Comparison of ENCODE assay signal across 22 cellular contexts in the genomic region with DNA sequence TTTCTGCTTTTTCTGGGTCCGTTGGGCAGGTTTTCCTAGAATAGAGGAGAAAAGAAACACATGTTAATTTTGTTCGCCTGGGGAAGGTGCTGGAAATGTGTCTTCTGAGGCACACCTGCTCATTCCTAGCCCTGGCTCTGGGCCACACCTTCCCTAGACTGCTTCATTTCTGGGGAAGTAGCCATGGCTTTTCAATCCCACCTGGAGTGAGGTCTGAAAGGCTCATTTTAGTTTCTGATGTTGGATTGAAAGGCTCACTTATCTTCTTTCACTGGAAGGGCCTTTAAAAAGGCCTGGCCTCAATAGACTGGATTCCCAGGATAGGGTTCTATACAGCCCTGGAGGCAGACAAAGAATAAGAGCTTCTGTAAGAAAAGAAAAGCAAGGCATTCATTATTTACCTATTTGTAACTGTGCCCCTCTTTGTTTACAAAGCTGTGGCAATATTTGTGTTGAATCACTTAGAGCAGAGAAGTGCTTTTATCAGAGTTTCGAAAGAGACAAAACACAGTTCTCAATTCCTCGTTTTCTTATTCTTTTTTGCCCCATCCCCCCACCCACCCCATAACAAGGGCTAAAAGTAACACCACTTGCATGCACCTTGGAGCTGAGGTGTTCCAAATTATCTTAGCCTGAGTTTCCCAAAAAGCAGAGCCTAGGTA.
DNase-seq lines count a peak whose midpoint lies in the region; ATAC-seq and TF ChIP-seq lines count a peak whose summit lies in the region.
"Had no signal": no experiment of that assay in that cellular context is flagged by ENCODE, and none has a peak within 500 bp of the region (broad histone marks: within the 10 kb centered on the region; RNA-seq: fewer than 3 reads in every experiment).

No MANE protein-coding gene starts in this region.

- H3K36me3 Mint-ChIP-seq in neural progenitor cell, result no peaks in the 10 kb centered on the region
- H3K36me3 Mint-ChIP-seq: activated naive CD8-positive, alpha-beta T cell treated with anti-CD3 and anti-CD28 coated beads, Interleukin-2, amount 10 ng/mL, durations not matched to agents 7 days and 5 days; brain; memory B cell; naive thymus-derived CD4-positive, alpha-beta T cell had no signal

- WGBS in psoas muscle, 3 donors, result 59 to 68% (median 66%) methylated on average over 4 of the region's 4 CpGs

- H3K4me2 ChIP-seq in neural progenitor cell, result peak overlapping the region; percentile 67

- no peak overlapping the region for H2AFZ ChIP-seq in neural progenitor cell (replicated peaks)

- DNase-seq in NCI-H2029 treated with DMSO at 0.1 percent for 48 hours (lab: John Stamatoyannopoulos, UW) (peak; percentile 44), NT2/D1 (ENCODE audit: low read depth, low spot score) (peak; percentile 22), neural progenitor cell (ENCODE audit: low spot score) (peak; percentile 81), psoas muscle (no peak), NCI-H82 treated with DMSO at 0.1 percent for 48 hours (lab: John Stamatoyannopoulos, UW; ENCODE audit: unreplicated experiment) (no peak), left cardiac atrium (no peak)
- DNase-seq: activated CD8-positive, alpha-beta memory T cell treated with anti-CD3 and anti-CD28 coated beads for 24 hours; activated naive CD8-positive, alpha-beta T cell treated with anti-CD3 and anti-CD28 coated beads, Interleukin-2, amount 10 ng/mL, durations not matched to agents 7 days and 5 days; AML-193; naive thymus-derived CD4-positive, alpha-beta T cell; NCI-H510A treated with DMSO at 0.1 percent for 48 hours; PC-3; posterior cingulate gyrus; stimulated activated CD4-positive, alpha-beta T cell treated with anti-CD3 and anti-CD28 coated beads, Interleukin-4, amount 100 ng/mL, for 24 hours; T-helper 2 cell had no signal

- TF ChIP-seq CTCF in neural progenitor cell (IDR thresholded peaks at IDR 0.05) (no peak), psoas muscle (IDR thresholded peaks at IDR 0.05) (no peak)

- H4K20me1 ChIP-seq in neural progenitor cell (ENCODE audit: low read depth), result no peaks in the 10 kb centered on the region

- no peak overlapping the region for H3K4me3 ChIP-seq in HUES48 (ENCODE audit: low read depth, low read length)
- H3K4me3 ChIP-seq in NT2/D1 (ENCODE audit: insufficient read length, low read depth), result no peak overlapping the region
- peak overlapping the region; percentile 14 for H3K4me3 ChIP-seq in neural progenitor cell
- H3K4me3 ChIP-seq in psoas muscle, result no peak overlapping the region
- H3K4me3 ChIP-seq: coronary artery, SJSA1, skin epidermis had no signal

- H3K27ac Mint-ChIP-seq in neural progenitor cell, result no peak overlapping the region
- H3K27ac Mint-ChIP-seq: activated naive CD8-positive, alpha-beta T cell treated with anti-CD3 and anti-CD28 coated beads, Interleukin-2, amount 10 ng/mL, durations not matched to agents 7 days and 5 days; memory B cell; naive thymus-derived CD4-positive, alpha-beta T cell had no signal

- intact Hi-C loops in psoas muscle (cut with DNase I), result no loop called here
- intact Hi-C loops in left cardiac atrium (cut with DNase I), result no loop called here

- H3K4me3 Mint-ChIP-seq in neural progenitor cell, result no peak overlapping the region
- H3K4me3 Mint-ChIP-seq: activated naive CD8-positive, alpha-beta T cell treated with anti-CD3 and anti-CD28 coated beads, Interleukin-2, amount 10 ng/mL, durations not matched to agents 7 days and 5 days; brain; memory B cell; naive thymus-derived CD4-positive, alpha-beta T cell had no signal

- H3K27me3 Mint-ChIP-seq in neural progenitor cell (ENCODE audit: insufficient read depth, low read depth), result peaks cover 2% of the 10 kb centered on the region
- H3K27me3 Mint-ChIP-seq: activated naive CD8-positive, alpha-beta T cell treated with anti-CD3 and anti-CD28 coated beads, Interleukin-2, amount 10 ng/mL, durations not matched to agents 7 days and 5 days; memory B cell; naive thymus-derived CD4-positive, alpha-beta T cell had no signal

- no peaks in the 10 kb centered on the region for H3K9me3 ChIP-seq in HUES48 (ENCODE audit: control insufficient read depth, insufficient read depth, low read length)
- no peaks in the 10 kb centered on the region for H3K9me3 ChIP-seq in NT2/D1 (ENCODE audit: insufficient read depth, low read length)
- no peaks in the 10 kb centered on the region for H3K9me3 ChIP-seq in neural progenitor cell (ENCODE audit: low read depth)
- H3K9me3 ChIP-seq in psoas muscle, result no peaks in the 10 kb centered on the region
- H3K9me3 ChIP-seq: SJSA1 had no signal

- H3K27me3 ChIP-seq in HUES48 (ENCODE audit: control insufficient read depth, insufficient read depth, low read length) (no peaks in the 10 kb centered on the region), NT2/D1 (ENCODE audit: insufficient read depth, insufficient read length) (no peaks in the 10 kb centered on the region), neural progenitor cell (no peaks in the 10 kb centered on the region), psoas muscle (ENCODE audit: insufficient read depth in 3 of 3, low read length in 2 of 3) (no peaks in the 10 kb centered on the region)
- H3K27me3 ChIP-seq: SJSA1 had no signal

- peaks cover 13% of the 10 kb centered on the region for H3K4me1 ChIP-seq in HUES48 (ENCODE audit: control insufficient read depth, insufficient read depth, low read length)
- peaks cover 5% of the 10 kb centered on the region for H3K4me1 ChIP-seq in NT2/D1 (ENCODE audit: insufficient read depth, insufficient read length)
- H3K4me1 ChIP-seq in neural progenitor cell, result peaks cover 34% of the 10 kb centered on the region
- no peaks in the 10 kb centered on the region for H3K4me1 ChIP-seq in psoas muscle
- H3K4me1 ChIP-seq: SJSA1 had no signal

- no peaks in the 10 kb centered on the region for H3K79me2 ChIP-seq in neural progenitor cell (ENCODE audit: low read depth)

- H3K27ac ChIP-seq in HUES48 (ENCODE audit: low read depth, low read length) (peak overlapping the region; percentile 74), neural progenitor cell (peak overlapping the region; percentile 97), psoas muscle (no peak overlapping the region)
- H3K27ac ChIP-seq: coronary artery, SJSA1, skin epidermis had no signal

- H3K4me1 Mint-ChIP-seq in neural progenitor cell, result peaks cover 14% of the 10 kb centered on the region
- H3K4me1 Mint-ChIP-seq: activated naive CD8-positive, alpha-beta T cell treated with anti-CD3 and anti-CD28 coated beads, Interleukin-2, amount 10 ng/mL, durations not matched to agents 7 days and 5 days; memory B cell; naive thymus-derived CD4-positive, alpha-beta T cell had no signal

- H3K9me3 Mint-ChIP-seq in neural progenitor cell, result no peaks in the 10 kb centered on the region
- H3K9me3 Mint-ChIP-seq: memory B cell had no signal

- no peak for ATAC-seq in psoas muscle
- ATAC-seq in left cardiac atrium, result no peak
- ATAC-seq: activated CD4-positive, CD25-positive, alpha-beta regulatory T cell treated with anti-CD3 and anti-CD28 coated beads, Interleukin-2, amount 50 U/mL, for 24 hours; naive thymus-derived CD4-positive, alpha-beta T cell; PC-3 had no signal

- no peaks in the 10 kb centered on the region for H3K36me3 ChIP-seq in HUES48 (ENCODE audit: control insufficient read depth, insufficient read depth, low read length)
- no peaks in the 10 kb centered on the region for H3K36me3 ChIP-seq in NT2/D1 (ENCODE audit: insufficient read depth, insufficient read length, low read length)
- H3K36me3 ChIP-seq in neural progenitor cell, result no peaks in the 10 kb centered on the region
- no peaks in the 10 kb centered on the region for H3K36me3 ChIP-seq in psoas muscle (ENCODE audit: insufficient read depth in 1 of 2, low read depth in 1 of 2)
- H3K36me3 ChIP-seq: SJSA1 had no signal

- peaks cover 23% of the 10 kb centered on the region for H3F3A ChIP-seq in neural progenitor cell (ENCODE audit: low read depth)

- no peak overlapping the region for H3K9ac ChIP-seq in HUES48 (ENCODE audit: low read depth, low read length)
- H3K9ac ChIP-seq in NT2/D1 (ENCODE audit: insufficient read length, low read depth), result no peak overlapping the region
- H3K9ac ChIP-seq in neural progenitor cell, result no peak overlapping the region

Comparison
In these comparisons a context has a peak if more than half of its experiments do, and no peak if none do; other contexts are left out.
1. DNase-seq: peak in NCI-H2029 treated with DMSO at 0.1 percent for 48 hours (single experiment), NT2/D1 (single experiment) and neural progenitor cell (single experiment); none in psoas muscle (0 of 2), NCI-H82 treated with DMSO at 0.1 percent for 48 hours (single experiment) and left cardiac atrium (single experiment).